10 cellular contexts compared by ENCODE assay signal in the genomic region with DNA sequence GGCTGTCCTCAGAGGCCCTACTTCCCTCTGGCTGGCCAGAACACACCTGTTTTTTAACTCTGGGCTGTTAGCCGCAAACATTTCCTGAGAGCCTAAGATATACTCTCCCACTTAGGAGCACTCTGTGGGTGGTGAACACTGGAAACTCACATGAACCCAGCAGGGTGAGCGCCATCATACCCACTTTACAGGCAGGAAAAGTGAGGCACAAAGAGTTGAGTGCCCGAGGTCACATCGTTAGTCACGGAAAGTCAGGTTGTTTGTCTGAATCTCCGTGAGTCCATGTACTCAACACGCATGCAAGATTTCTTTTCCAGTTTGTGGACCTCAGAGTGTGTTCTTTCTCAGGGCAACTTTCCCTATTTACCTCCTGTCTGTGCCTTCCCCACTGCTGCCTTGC. TPM values are rescaled to one million over a fixed set of nuclear protein-coding genes. Genes with fewer than 3 reads are reported as not detected.
A peak's percentile ranks its signal among the peaks of the same experiment; 100 is the strongest.
DNase-seq lines count a peak whose midpoint lies in the region; ATAC-seq and TF ChIP-seq lines count a peak whose summit lies in the region.
"Had no signal": no experiment of that assay in that cellular context is flagged by ENCODE, and none has a peak within 500 bp of the region (broad histone marks: within the 10 kb centered on the region; RNA-seq: fewer than 3 reads in every experiment).

No MANE protein-coding gene starts in this region.

- H3K27ac ChIP-seq in CD4-positive, alpha-beta T cell (ENCODE audit: low read depth, low read length) = peak overlapping the region; percentile 82
- H3K27ac ChIP-seq in osteoblast (ENCODE audit: low read depth, low read length) = peak overlapping the region; percentile 17
- peak overlapping the region in 1 of 2 donors; percentile 19 for H3K27ac ChIP-seq in tibial artery

- H3K27me3 ChIP-seq in CD4-positive, alpha-beta T cell (ENCODE audit: control insufficient read depth, insufficient read depth, low read length) = no peaks in the 10 kb centered on the region
- no peaks in the 10 kb centered on the region for H3K27me3 ChIP-seq in Loucy (ENCODE audit: insufficient read depth, low read length, poor library complexity, severe bottlenecking)
- no peaks in the 10 kb centered on the region for H3K27me3 ChIP-seq in osteoblast (ENCODE audit: insufficient read depth, low read length)
- H3K27me3 ChIP-seq in H7 (ENCODE audit: control insufficient read depth, insufficient read depth, low read length) = no peaks in the 10 kb centered on the region
- H3K27me3 ChIP-seq in tibial artery = no peaks in the 10 kb centered on the region

- H3K4me1 Mint-ChIP-seq in CD4-positive, alpha-beta T cell (ENCODE audit: low read depth) = peaks cover 33% of the 10 kb centered on the region

- H3K9me3 Mint-ChIP-seq in CD4-positive, alpha-beta T cell = no peaks in the 10 kb centered on the region

- peak overlapping the region; percentile 100 for H3K4me2 ChIP-seq in Loucy (ENCODE audit: low read depth, low read length, poor library complexity, severe bottlenecking)
- H3K4me2 ChIP-seq in osteoblast (ENCODE audit: insufficient read depth, low read length) = peak overlapping the region; percentile 88

- CTCF ChIA-PET in CD4-positive, alpha-beta T cell (lab: Charles Lee) = interaction anchor here (0.8 to 1.1 kb wide), 2 partner anchors 13 to 153 kb away, joined by 3 to 4 read pairs; no protein-coding TSS in a partner anchor

- no peaks in the 10 kb centered on the region for H3K27me3 Mint-ChIP-seq in CD4-positive, alpha-beta T cell

- H4K20me1 ChIP-seq in Loucy (ENCODE audit: insufficient read depth, low read length, poor library complexity, severe bottlenecking) (peaks cover 10% of the 10 kb centered on the region), osteoblast (ENCODE audit: insufficient read depth, low read length) (peaks cover 16% of the 10 kb centered on the region)

- no peak for ATAC-seq in CD4-positive, alpha-beta T cell (ENCODE audit: poor library complexity)

- no peaks in the 10 kb centered on the region for H3K9me3 ChIP-seq in CD4-positive, alpha-beta T cell (ENCODE audit: control insufficient read depth, low read length)
- no peaks in the 10 kb centered on the region for H3K9me3 ChIP-seq in Loucy (ENCODE audit: insufficient read depth, low read depth, low read length)
- H3K9me3 ChIP-seq in osteoblast (ENCODE audit: low read depth, low read length) = no peaks in the 10 kb centered on the region
- H3K9me3 ChIP-seq in tibial artery = no peaks in the 10 kb centered on the region

- TF ChIP-seq CTCF in CD4-positive, alpha-beta T cell (IDR thresholded peaks at IDR 0.05) = no peak
- TF ChIP-seq CTCF in Loucy (conservative IDR thresholded peaks at IDR 0.05; ENCODE audit: low read length) (no peak), choroid plexus epithelial cell (conservative IDR thresholded peaks at IDR 0.05; ENCODE audit: low read depth, low read length) (no peak), osteoblast (IDR thresholded peaks at IDR 0.05; ENCODE audit: extremely low read depth, low read depth, low read length) (no peak), tibial artery (IDR thresholded peaks at IDR 0.05) (no peak)

- no peak overlapping the region for H2AFZ ChIP-seq in Loucy (ENCODE audit: low read length)
- H2AFZ ChIP-seq in osteoblast (ENCODE audit: low read length) = no peak overlapping the region

- intact Hi-C loops in CD4-positive, alpha-beta T cell (cut with DNase I, micrococcal nuclease) = loop anchor here (2.0 to 10.0 kb wide), 3 partner anchors 45 to 303 kb away; a partner anchor contains a TSS
- intact Hi-C loops in tibial artery (cut with DNase I; ENCODE audit: low total_unique reads) = loop anchor here (10.0 kb wide), 2 partner anchors 123 to 193 kb away; a partner anchor contains a TSS

- peak overlapping the region; percentile 96 for H3K4me3 Mint-ChIP-seq in CD4-positive, alpha-beta T cell

- H3K79me2 ChIP-seq in Loucy (ENCODE audit: insufficient read depth, low read length) = peaks cover 34% of the 10 kb centered on the region
- peaks cover 34% of the 10 kb centered on the region for H3K79me2 ChIP-seq in osteoblast (ENCODE audit: insufficient read depth, low read length)

- peak overlapping the region; percentile 97 for H3K27ac Mint-ChIP-seq in CD4-positive, alpha-beta T cell

- no peak for DNase-seq in CD4-positive, alpha-beta T cell
- DNase-seq in choroid plexus epithelial cell (ENCODE audit: low read depth) (no peak), osteoblast (ENCODE audit: insufficient read length, low spot score, missing footprints) (peak; percentile 63), DMS153 treated with DMSO at 0.1 percent for 48 hours (lab: John Stamatoyannopoulos, UW; ENCODE audit: unreplicated experiment) (no peak), NCI-H146 treated with DMSO at 0.1 percent for 48 hours (lab: John Stamatoyannopoulos, UW; ENCODE audit: unreplicated experiment) (no peak), H7 (no peak), tibial artery (no peak)
- DNase-seq: cortex of kidney, NCI-H1694 treated with DMSO at 0.1 percent for 48 hours had no signal

- H3F3A ChIP-seq in Loucy (ENCODE audit: low read depth) = no peaks in the 10 kb centered on the region

- H3K9ac ChIP-seq in Loucy (ENCODE audit: low read depth, low read length, poor library complexity, severe bottlenecking) = peak overlapping the region; percentile 98

- peaks cover 61% of the 10 kb centered on the region for H3K36me3 Mint-ChIP-seq in CD4-positive, alpha-beta T cell (ENCODE audit: low read depth)

- H3K36me3 ChIP-seq in Loucy (ENCODE audit: insufficient read depth, low read length) (peaks cover 19% of the 10 kb centered on the region; the same call in 1 of the 2 replicates), osteoblast (ENCODE audit: insufficient read depth, low read length) (peaks cover 28% of the 10 kb centered on the region), H7 (replicated peaks; ENCODE audit: control insufficient read depth, insufficient read depth, low read length) (peaks cover 16% of the 10 kb centered on the region), tibial artery (peaks cover 23 to 47% (median 40%) of the 10 kb centered on the region in 3 donors)

- peaks cover 24% of the 10 kb centered on the region for H3K4me1 ChIP-seq in Loucy (ENCODE audit: insufficient read depth, low read length, poor library complexity, severe bottlenecking)
- peaks cover 7% of the 10 kb centered on the region for H3K4me1 ChIP-seq in osteoblast (ENCODE audit: insufficient read depth, low read length)
- peaks cover 0 to 23% (median 16%) of the 10 kb centered on the region in 4 donors for H3K4me1 ChIP-seq in tibial artery

- H3K9me2 ChIP-seq in Loucy (replicated peaks; ENCODE audit: low read depth, low read length) = no peaks in the 10 kb centered on the region

- H3K4me3 ChIP-seq in Loucy (ENCODE audit: low read length, poor library complexity, severe bottlenecking) (peak overlapping the region; percentile 98), choroid plexus epithelial cell (ENCODE audit: low read depth, low read length) (peak overlapping the region; percentile 4), osteoblast (ENCODE audit: insufficient read depth, low read length) (peak overlapping the region; percentile 94), H7 (ENCODE audit: insufficient read depth, low read depth, low read length) (no peak overlapping the region), tibial artery (peak overlapping the region in 1 of 2 donors; percentile 94)

- POLR2A ChIA-PET in CD4-positive, alpha-beta T cell (lab: Charles Lee) = interaction anchor here (0.6 to 2.5 kb wide), 10 partner anchors 8 to 329 kb away, joined by 3 to 47 read pairs (median 6); a partner anchor contains a TSS

RNA-seq across cellular contexts. Expression of a gene that starts 1.9 kb away (rescaled TPM):
- 10 to 100 TPM; 38.3 to 40.8 TPM for total RNA-seq in CD4-positive, alpha-beta T cell
- total RNA-seq in osteoblast = 13.3 and 13.8 TPM in 2 replicates
- 45.9 and 50.5 TPM in 2 replicates for total RNA-seq in H7 (2014; rRNA removed; shearing (Covaris generic))

RNA-seq across cellular contexts. Expression of a gene that starts 43.0 kb away (rescaled TPM):
- total RNA-seq in CD4-positive, alpha-beta T cell = 10 to 100 TPM; 44.5 to 45.5 TPM
- 46.7 and 52.2 TPM in 2 replicates for total RNA-seq in osteoblast
- total RNA-seq in H7 (2014; rRNA removed; shearing (Covaris generic)) = 23.4 and 26.0 TPM in 2 replicates
